Comparison of ENCODE assay signal across 11 cellular contexts in genomic region chr9:73437758-73438157, GRCh38.
DNase-seq lines count a peak whose midpoint lies in the region; ATAC-seq and TF ChIP-seq lines count a peak whose summit lies in the region.
"Had no signal": no experiment of that assay in that cellular context is flagged by ENCODE, and none has a peak within 500 bp of the region (broad histone marks: within the 10 kb centered on the region; RNA-seq: fewer than 3 reads in every experiment).

No MANE protein-coding gene starts in this region.

- no peaks in the 10 kb centered on the region for H3K9me2 ChIP-seq in HCT116 (ENCODE audit: insufficient read depth)

- no peaks in the 10 kb centered on the region for H3K79me2 ChIP-seq in HCT116 (ENCODE audit: insufficient read depth, low read length)

- ATAC-seq in GM18502 (IDR thresholded peaks at IDR 0.05; ENCODE audit: poor library complexity, unreplicated experiment) (peak; percentile 88), HCT116 (no peak)

- BruUV-seq in HCT116 (replicated peaks; lab: Mats Ljungman, UMichigan), result no TSS peak

- intact Hi-C loops in HCT116 (cut with micrococcal nuclease), result no loop called here

- H3K4me3 ChIP-seq in HCT116 (replicated peaks in 1 of 2; ENCODE audit: low read depth in 1 of 2, low read length in 2 of 2), result no peak overlapping the region

- DNase-seq in HCT116 (ENCODE audit: low read depth, low spot score), result peak; percentile 3
- DNase-seq in HS-5 (ENCODE audit: low read depth), result peak; percentile 48
- DNase-seq in epithelial cell of prostate (ENCODE audit: low read depth, low spot score), result no peak
- no peak for DNase-seq in KG1 (lab: John Stamatoyannopoulos, UW)
- no peak for DNase-seq in HK-2 (ENCODE audit: unreplicated experiment)
- no peak for DNase-seq in NCI-H1417 (lab: John Stamatoyannopoulos, UW)
- no peak for DNase-seq in UCSD-AML1 (lab: John Stamatoyannopoulos, UW; ENCODE audit: unreplicated experiment)
- DNase-seq: Caco-2, endodermal cell, NCI-H2081 treated with DMSO at 0.1 percent for 48 hours had no signal

- H3K27me3 ChIP-seq in HCT116 (ENCODE audit: insufficient read depth, low read length), result peaks cover 23% of the 10 kb centered on the region; the same call in 1 of the 2 replicates

- RAD21 ChIA-PET in HCT116 (lab: Charles Lee; ENCODE audit: low non-redundant PET in 1 of 2, low total read pairs in 2 of 2, uncharacterized antibody in 2 of 2, unreplicated experiment in 2 of 2), result no interaction called here

- H4K20me1 ChIP-seq in HCT116 (ENCODE audit: insufficient read depth), result no peaks in the 10 kb centered on the region

- H3K27ac ChIP-seq in HCT116 (ENCODE audit: low read depth, low read length) (no peak overlapping the region), epithelial cell of prostate (peak overlapping the region; percentile 14)

- H3K36me3 ChIP-seq in HCT116 (ENCODE audit: control insufficient read depth in 1 of 2, insufficient read depth in 2 of 2, low read length in 2 of 2), result no peaks in the 10 kb centered on the region

- no peaks in the 10 kb centered on the region for H3K9me3 ChIP-seq in HCT116 (ENCODE audit: control insufficient read depth in 1 of 2, insufficient read depth in 1 of 2, low read depth in 1 of 2, low read length in 2 of 2)
- H3K9me3 ChIP-seq: Caco-2 had no signal

- CTCF ChIA-PET in HCT116 (lab: Charles Lee), result no interaction called here

- no peak for TF ChIP-seq RAD21 in HCT116 (IDR thresholded peaks at IDR 0.05; ENCODE audit: low read depth)

- no peak overlapping the region for H2AFZ ChIP-seq in HCT116 (ENCODE audit: low read depth, low read length, poor library complexity, severe bottlenecking)

- H3K9ac ChIP-seq in HCT116 (ENCODE audit: low read length), result no peak overlapping the region

- H3K4me1 ChIP-seq in HCT116 (ENCODE audit: control insufficient read depth in 1 of 2, insufficient read depth in 2 of 2, low read length in 2 of 2), result no peaks in the 10 kb centered on the region
- H3K4me1 ChIP-seq: Caco-2 had no signal

- no peak overlapping the region for H3K4me2 ChIP-seq in HCT116 (ENCODE audit: low read length)

- no peak for TF ChIP-seq CTCF in HCT116 (IDR thresholded peaks at IDR 0.05 in 2 of 3, conservative IDR thresholded peaks at IDR 0.05 in 1 of 3; ENCODE audit: borderline replicate concordance in 1 of 3, insufficient read depth in 1 of 3, low read depth in 2 of 3, low read length in 2 of 3)

- POLR2A ChIA-PET in HCT116 (lab: Charles Lee), result no interaction called here

- no peak for TF ChIP-seq POLR2A in HCT116 (IDR thresholded peaks at IDR 0.05; ENCODE audit: borderline replicate concordance, extremely low read depth, insufficient read depth, insufficient read length)

TF ChIP-seq in HCT116, 20 proteins besides CTCF, POLR2A, EP300 and RAD21:
- TF ChIP-seq, protein P1, sequence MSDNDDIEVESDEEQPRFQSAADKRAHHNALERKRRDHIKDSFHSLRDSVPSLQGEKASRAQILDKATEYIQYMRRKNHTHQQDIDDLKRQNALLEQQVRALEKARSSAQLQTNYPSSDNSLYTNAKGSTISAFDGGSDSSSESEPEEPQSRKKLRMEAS (IDR thresholded peaks at IDR 0.05), result no peak
- TF ChIP-seq ZFX (IDR thresholded peaks at IDR 0.05) (no peak), SP1 (IDR thresholded peaks at IDR 0.05; ENCODE audit: low read depth) (no peak), SIN3A (IDR thresholded peaks at IDR 0.05; ENCODE audit: low read depth) (no peak), JUND (IDR thresholded peaks at IDR 0.05) (no peak)

Comparison
In these comparisons a context has a peak if more than half of its experiments do, and no peak if none do; other contexts are left out.
1. DNase-seq: peak in HCT116 (single experiment) and HS-5 (single experiment); none in epithelial cell of prostate (single experiment), KG1 (single experiment), HK-2 (single experiment), NCI-H1417 (0 of 3) and UCSD-AML1 (single experiment).